Comparison of ENCODE assay signal across 27 cellular contexts in genomic region chr15:76664411-76664810, GRCh38.
"Had no signal": no experiment of that assay in that cellular context is flagged by ENCODE, and none has a peak within 500 bp of the region (broad histone marks: within the 10 kb centered on the region; RNA-seq: fewer than 3 reads in every experiment).

No MANE protein-coding gene starts in this region.

- H3K27me3 ChIP-seq: neural progenitor cell, neutrophil, stomach, testis, thyroid gland, transverse colon, upper lobe of left lung had no signal

- ATAC-seq: lower lobe of right lung; natural killer cell; sciatic nerve; stimulated activated naive CD8-positive, alpha-beta T cell treated with anti-CD3 and anti-CD28 coated beads, Interleukin-15, Interleukin-2, amounts not matched to agents 100 U/mL and 50 U/mL, for 24 hours had no signal

- H3K27ac ChIP-seq: lower lobe of right lung, neural progenitor cell, neutrophil, parathyroid adenoma, psoas muscle, skin epidermis, stomach, testis, thyroid gland, transverse colon, upper lobe of left lung had no signal

- H3K4me1 ChIP-seq: lower lobe of right lung, neural progenitor cell, parathyroid adenoma, psoas muscle, stomach, testis, thyroid gland, transverse colon, upper lobe of left lung had no signal

- H3K36me3 ChIP-seq: neural progenitor cell, neutrophil, thyroid gland, transverse colon had no signal

- DNase-seq: hypothalamus; immature natural killer cell; kidney; lower lobe of right lung; mammary epithelial cell; mesenchymal stem cell; naive B cell; natural killer cell; nephron progenitor cell; occipital lobe; psoas muscle; stimulated activated CD4-positive, alpha-beta T cell treated with anti-CD3 and anti-CD28 coated beads, Interleukin-12 subunit alpha, Interleukin-12 subunit beta, amount 100 ng/mL, for 4 hours; stimulated activated CD4-positive, alpha-beta T cell treated with anti-CD3 and anti-CD28 coated beads, Interleukin-15, amount 100 ng/mL, for 24 hours; stimulated activated CD4-positive, alpha-beta T cell treated with anti-CD3 and anti-CD28 coated beads, Interleukin-2, amount 100 ng/mL, for 24 hours; stimulated activated CD4-positive, alpha-beta T cell treated with anti-CD3 and anti-CD28 coated beads, Interleukin-4, amount 100 ng/mL, for 1 hour; stimulated activated naive B cell treated with anti-CD40 and anti-IgM and Interleukin-4, amounts not matched to agents 10 μg/mL and 1 μg/mL and 100 μg/mL, for 72 hours; stimulated activated naive CD8-positive, alpha-beta T cell treated with anti-CD3 and anti-CD28 coated beads, Interleukin-15, Interleukin-2, amounts not matched to agents 100 U/mL and 50 U/mL, for 24 hours; stomach; testis; thyroid gland; transverse colon; upper lobe of left lung had no signal

- H3K4me3 ChIP-seq: lower lobe of right lung, neural progenitor cell, psoas muscle, skin epidermis, stomach, testis, thyroid gland, transverse colon, upper lobe of left lung had no signal

- H3K9me3 ChIP-seq: lower lobe of right lung, neutrophil, psoas muscle, stomach, testis, thyroid gland, transverse colon, upper lobe of left lung had no signal
